In genomic region chr3:12229144-12229871, GRCh38 we compare ENCODE assay signal across 12 cellular contexts. TPM values are rescaled to one million over a fixed set of nuclear protein-coding genes. Genes with fewer than 3 reads are reported as not detected.
DNase-seq lines count a peak whose midpoint lies in the region.
"Had no signal": no experiment of that assay in that cellular context is flagged by ENCODE, and none has a peak within 500 bp of the region (broad histone marks: within the 10 kb centered on the region; RNA-seq: fewer than 3 reads in every experiment).

No MANE protein-coding gene starts in this region.

- H3K79me2 ChIP-seq in trophoblast cell (ENCODE audit: control insufficient read depth, insufficient read depth, low read length, poor library complexity): peaks cover 5% of the 10 kb centered on the region

- no CpG with 5 or more reads among the region's 11 CpGs for WGBS in trophoblast cell (ENCODE audit: extremely low coverage, insufficient coverage, insufficient read length)

- no peaks in the 10 kb centered on the region for H3K9me3 ChIP-seq in duodenal mucosa (ENCODE audit: control insufficient read depth in 1 of 2, low read length in 2 of 2)
- H3K9me3 ChIP-seq in trophoblast cell (ENCODE audit: insufficient read depth, low read depth, low read length): no peaks in the 10 kb centered on the region

- H4K91ac ChIP-seq in trophoblast cell (ENCODE audit: low read depth, low read length): peak overlapping the region; percentile 61

- H3K4me1 ChIP-seq in duodenal mucosa (ENCODE audit: control insufficient read depth in 1 of 2, insufficient read depth in 2 of 2, low read length in 2 of 2): peaks cover 16 to 29% of the 10 kb centered on the region in 2 donors
- peaks cover 24% of the 10 kb centered on the region in 2 experiments for H3K4me1 ChIP-seq in trophoblast cell (ENCODE audit: control insufficient read depth in 1 of 2, insufficient read depth in 2 of 2, low read length in 2 of 2)

- peak; percentile 65 for DNase-seq in G401 (ENCODE audit: low spot score)
- DNase-seq in NCI-H748 treated with DMSO at 0.1 percent for 48 hours (lab: John Stamatoyannopoulos, UW): peak; percentile 3
- DNase-seq in trophoblast cell: peak; percentile 85 to 93
- DNase-seq in NCI-H128 (lab: John Stamatoyannopoulos, UW; ENCODE audit: unreplicated experiment): no peak
- DNase-seq in stimulated activated CD4-positive, alpha-beta T cell treated with anti-CD3 and anti-CD28 coated beads, Interleukin-12 subunit alpha, Interleukin-12 subunit beta, amount 100 ng/mL, for 4 hours: no peak
- DNase-seq in globus pallidus (ENCODE audit: low spot score): no peak
- DNase-seq in HuH-7 (ENCODE audit: low spot score): no peak
- DNase-seq: activated naive CD4-positive, alpha-beta T cell; IMR-90; midbrain; NCI-H187 treated with DMSO at 0.1 percent for 48 hours had no signal

- peak overlapping the region; percentile 54 for H4K8ac ChIP-seq in trophoblast cell (ENCODE audit: low read depth, low read length)

- no peak overlapping the region for H3K23ac ChIP-seq in trophoblast cell (ENCODE audit: low read length)

- peak overlapping the region; percentile 38 for H2BK5ac ChIP-seq in trophoblast cell (ENCODE audit: low read depth, low read length, poor library complexity)

- peak overlapping the region; percentile 66 for H2AK5ac ChIP-seq in trophoblast cell (ENCODE audit: low read length)

- peaks cover 24% of the 10 kb centered on the region for H3K79me1 ChIP-seq in trophoblast cell (ENCODE audit: low read length)

- peak overlapping the region; percentile 57 for H3K14ac ChIP-seq in trophoblast cell (ENCODE audit: low read length)

- H3K27me3 ChIP-seq in duodenal mucosa (ENCODE audit: control insufficient read depth in 1 of 2, insufficient read depth in 2 of 2, low read length in 2 of 2): no peaks in the 10 kb centered on the region
- no peaks in the 10 kb centered on the region for H3K27me3 ChIP-seq in trophoblast cell (ENCODE audit: insufficient read depth, low read length)

- peak overlapping the region; percentile 27 for H3K27ac ChIP-seq in duodenal mucosa (ENCODE audit: low read depth, low read length)
- peak overlapping the region; percentile 54 for H3K27ac ChIP-seq in trophoblast cell (ENCODE audit: low read depth, low read length)

- H3K18ac ChIP-seq in trophoblast cell (ENCODE audit: low read length): peak overlapping the region; percentile 54

- no peak overlapping the region for H2AFZ ChIP-seq in trophoblast cell (ENCODE audit: insufficient read depth, low read length, poor library complexity)

- H3K4me3 ChIP-seq in duodenal mucosa (ENCODE audit: low read depth in 1 of 2, low read length in 2 of 2): no peak overlapping the region
- no peak overlapping the region for H3K4me3 ChIP-seq in trophoblast cell (ENCODE audit: low read depth, low read length)

- peak overlapping the region; percentile 45 for H3K4me2 ChIP-seq in trophoblast cell (ENCODE audit: low read length)

- H2BK120ac ChIP-seq in trophoblast cell (ENCODE audit: insufficient read depth, low read length, poor library complexity): peak overlapping the region; percentile 64

- H3K36me3 ChIP-seq in duodenal mucosa (ENCODE audit: control insufficient read depth in 1 of 2, insufficient read depth in 2 of 2, low read length in 2 of 2) (no peaks in the 10 kb centered on the region), trophoblast cell (ENCODE audit: control insufficient read depth in 1 of 2, insufficient read depth in 2 of 2, low read length in 2 of 2) (no peaks in the 10 kb centered on the region)

- in situ Hi-C loops in G401 (cut with HindIII; ENCODE audit: low sequenced_read_pairs): no loop called here

- no peak overlapping the region for H3K9ac ChIP-seq in duodenal mucosa (ENCODE audit: low read depth in 1 of 2, low read length in 2 of 2)
- no peak overlapping the region for H3K9ac ChIP-seq in trophoblast cell (ENCODE audit: low read length)

- peak overlapping the region; percentile 92 for H2BK12ac ChIP-seq in trophoblast cell (ENCODE audit: low read length)

- H4K12ac ChIP-seq in trophoblast cell (ENCODE audit: low read depth, low read length): no peak overlapping the region

- H3K4ac ChIP-seq in trophoblast cell (ENCODE audit: low read depth, low read length): peak overlapping the region; percentile 58

RNA-seq across cellular contexts. Expression of gene PPARG, which starts 59.6 kb away (rescaled TPM):
- not detected in 2 replicates for total RNA-seq in G401 (2014; rRNA removed; shearing (Covaris generic))
- polyA plus RNA-seq in trophoblast cell (2013): 57.7 and 61.1 TPM in 2 replicates

Comparison
In these comparisons a context has a peak if more than half of its experiments do, and no peak if none do; other contexts are left out.
1. DNase-seq: peak in G401 (single experiment), NCI-H748 treated with DMSO at 0.1 percent for 48 hours (single experiment) and trophoblast cell (2 of 2); none in NCI-H128 (single experiment), stimulated activated CD4-positive, alpha-beta T cell treated with anti-CD3 and anti-CD28 coated beads, Interleukin-12 subunit alpha, Interleukin-12 subunit beta, amount 100 ng/mL, for 4 hours (single experiment), globus pallidus (single experiment) and HuH-7 (single experiment).